8 cellular contexts compared by ENCODE assay signal in the genomic region with DNA sequence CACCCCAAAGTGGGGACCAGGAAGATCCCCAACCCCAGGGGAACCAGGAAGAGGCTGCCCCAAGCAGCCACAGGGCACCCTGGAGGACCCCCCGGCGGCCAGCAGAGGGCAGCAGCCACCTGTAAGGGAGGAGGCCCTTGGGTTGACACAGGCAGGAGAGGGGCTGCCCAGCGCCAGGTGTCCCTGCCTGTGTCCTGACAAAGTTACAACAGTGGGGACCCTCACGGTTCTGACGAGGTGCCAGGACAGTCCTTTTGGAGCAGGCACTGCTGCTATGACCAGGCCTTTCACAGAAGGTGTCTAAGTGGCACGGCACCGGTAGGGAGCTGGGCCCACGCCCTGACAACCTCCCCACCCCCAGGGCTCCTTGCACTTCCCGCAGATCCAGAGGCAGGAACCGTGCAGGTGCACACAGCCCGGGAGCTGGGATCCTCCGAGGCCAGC.
DNase-seq lines count a peak whose midpoint lies in the region; ATAC-seq lines count a peak whose summit lies in the region.

No MANE protein-coding gene starts in this region.

- H3K4me1 ChIP-seq in iPS DF 6.9 (ENCODE audit: control insufficient read depth, insufficient read depth, low read length), result peaks cover 4% of the 10 kb centered on the region; the same call in 1 of the 2 replicates

- no peaks in the 10 kb centered on the region for H3K36me3 ChIP-seq in iPS DF 6.9 (ENCODE audit: control insufficient read depth, insufficient read depth, low read length)

- DNase-seq in C1 segment of cervical spinal cord (lab: John Stamatoyannopoulos, UW) (peak in 12 of 14 donors; percentile 19 to 83 (median 44)), GM19238 (ENCODE audit: insufficient read length, low spot score) (peak; percentile 68), HuH-7 (ENCODE audit: low spot score) (peak; percentile 88), T-helper 1 cell (peak in 3 of 5 donors; percentile 29 to 34 (median 33)), amygdala (lab: John Stamatoyannopoulos, UW) (peak in 48 of 56 donors; percentile 14 to 84 (median 53)), iPS DF 6.9 (ENCODE audit: low read depth, low spot score) (peak; percentile 43)
- peak; percentile 60 for DNase-seq in stimulated activated CD4-positive, alpha-beta T cell treated with anti-CD3 and anti-CD28 coated beads, Interleukin-12 subunit alpha, Interleukin-12 subunit beta, amount 100 ng/mL, for 4 hours

- H3K9me3 ChIP-seq in iPS DF 6.9 (ENCODE audit: control insufficient read depth, insufficient read depth, low read length), result no peaks in the 10 kb centered on the region

- H3K27ac ChIP-seq in iPS DF 6.9 (ENCODE audit: low read length), result no peak overlapping the region

- WGBS in iPS DF 6.9 (ENCODE audit: insufficient coverage, insufficient read length), result no CpG with 5 or more reads among the region's 12 CpGs

- no peak for ATAC-seq in HG02970 (IDR thresholded peaks at IDR 0.05; ENCODE audit: low FRiP score, unreplicated experiment)

- no peaks in the 10 kb centered on the region for H3K27me3 ChIP-seq in iPS DF 6.9 (ENCODE audit: control insufficient read depth, insufficient read depth, low read length)

- no peak overlapping the region for H3K4me3 ChIP-seq in iPS DF 6.9 (ENCODE audit: low read length)

Comparison
In these comparisons a context has a peak if more than half of its experiments do, and no peak if none do; other contexts are left out.
1. DNase-seq: peak in every context shown above with its lines; median percentile 88 in HuH-7; 68 in GM19238; 60 in stimulated activated CD4-positive, alpha-beta T cell treated with anti-CD3 and anti-CD28 coated beads, Interleukin-12 subunit alpha, Interleukin-12 subunit beta, amount 100 ng/mL, for 4 hours; 53 in amygdala; 44 in C1 segment of cervical spinal cord; 43 in iPS DF 6.9; 33 in T-helper 1 cell.